Comparison of ENCODE assay signal across 8 cellular contexts in genomic region chr3:23915537-23916108, GRCh38. TPM values are rescaled to one million over a fixed set of nuclear protein-coding genes. Genes with fewer than 3 reads are reported as not detected.
DNase-seq lines count a peak whose midpoint lies in the region; ATAC-seq and TF ChIP-seq lines count a peak whose summit lies in the region.

No MANE protein-coding gene starts in this region.

- H3K27ac ChIP-seq in PC-9 (peak overlapping the region; percentile 84), neuronal stem cell (replicated peaks; ENCODE audit: low read length) (no peak overlapping the region)

- peak overlapping the region; percentile 90 for H3K4me2 ChIP-seq in PC-9
- peak overlapping the region; percentile 37 for H3K4me2 ChIP-seq in neuronal stem cell (ENCODE audit: insufficient read depth, low read length, poor library complexity, severe bottlenecking)

- H3K4me3 ChIP-seq in PC-9 (peak overlapping the region; percentile 91), neuronal stem cell (ENCODE audit: low read length in 2 of 2) (peak overlapping the region; percentile 71 to 73)

- H2BK12ac ChIP-seq in neuronal stem cell (ENCODE audit: low read length), result no peak overlapping the region

- no CpG with 5 or more reads among the region's 7 CpGs for WGBS in neuronal stem cell (ENCODE audit: extremely low coverage in 2 of 2, insufficient read length in 2 of 2, insufficient replicate concordance in 1 of 2), 2 donors

- peaks cover 46% of the 10 kb centered on the region for H3K36me3 Mint-ChIP-seq in effector memory CD8-positive, alpha-beta T cell (ENCODE audit: insufficient read depth)

- H3K4me1 ChIP-seq in PC-9 (replicated peaks; ENCODE audit: insufficient read depth) (peaks cover 47% of the 10 kb centered on the region), neuronal stem cell (ENCODE audit: control insufficient read depth in 2 of 2, insufficient read depth in 1 of 2, low read depth in 1 of 2, low read length in 2 of 2) (peaks cover 5 to 17% of the 10 kb centered on the region in 2 donors)

- H3F3A ChIP-seq in PC-9 (ENCODE audit: insufficient read depth, low read depth), result peaks cover 35% of the 10 kb centered on the region

- H2AFZ ChIP-seq in PC-9 (peak overlapping the region; percentile 89), neuronal stem cell (ENCODE audit: low read length) (peak overlapping the region; percentile 92)

- no peak overlapping the region for H2BK120ac ChIP-seq in neuronal stem cell (ENCODE audit: low read depth, low read length)

- no peaks in the 10 kb centered on the region for H3K9me3 Mint-ChIP-seq in effector memory CD8-positive, alpha-beta T cell

- peaks cover 35 to 44% of the 10 kb centered on the region in 2 donors for H3K4me1 Mint-ChIP-seq in effector memory CD8-positive, alpha-beta T cell (ENCODE audit: low read depth in 2 of 2)

- H3K36me3 ChIP-seq in PC-9 (ENCODE audit: low read depth) (peaks cover 33% of the 10 kb centered on the region), neuronal stem cell (replicated peaks in 1 of 2; ENCODE audit: control insufficient read depth in 2 of 2, insufficient read depth in 2 of 2, low read length in 2 of 2) (peaks cover 15 to 40% of the 10 kb centered on the region in 2 donors)

- H3K9me2 ChIP-seq in PC-9 (ENCODE audit: insufficient read depth), result no peaks in the 10 kb centered on the region; the same call in 1 of the 2 replicates

- H4K91ac ChIP-seq in neuronal stem cell (ENCODE audit: low read depth, low read length, poor library complexity), result no peak overlapping the region

- BruUV-seq in PC-9 (replicated peaks; lab: Mats Ljungman, UMichigan), result no TSS peak

- DNase-seq in SIG-M5 treated with dmso at 0.1 percent for 504 hours (lab: John Stamatoyannopoulos, UW; ENCODE audit: unreplicated experiment) (peak; percentile 27), SIG-M5 (lab: John Stamatoyannopoulos, UW) (no peak), PC-9 (no peak), neuronal stem cell (ENCODE audit: low spot score) (no peak), GM10266 (ENCODE audit: extremely low spot score) (no peak)
- DNase-seq in effector memory CD8-positive, alpha-beta T cell, result no peak
- no peak for DNase-seq in central memory CD4-positive, alpha-beta T cell

- H3K9me3 ChIP-seq in PC-9 (ENCODE audit: insufficient read depth, low read depth) (no peaks in the 10 kb centered on the region), neuronal stem cell (replicated peaks in 1 of 2; ENCODE audit: control insufficient read depth in 2 of 2, insufficient read depth in 1 of 2, low read depth in 1 of 2, low read length in 2 of 2) (peaks cover 0 to 5% of the 10 kb centered on the region in 2 donors)

- H4K20me1 ChIP-seq in PC-9 (ENCODE audit: insufficient read depth), result peaks cover 30% of the 10 kb centered on the region

- H3K9ac ChIP-seq in neuronal stem cell (ENCODE audit: low read depth, low read length, poor library complexity), result no peak overlapping the region

- H3K18ac ChIP-seq in neuronal stem cell (ENCODE audit: low read length), result no peak overlapping the region

- H3K4ac ChIP-seq in neuronal stem cell (ENCODE audit: low read length), result no peak overlapping the region

- H2BK5ac ChIP-seq in neuronal stem cell (ENCODE audit: low read length), result no peak overlapping the region

- POLR2A ChIA-PET in PC-9 (lab: Charles Lee; ENCODE audit: unreplicated experiment), result no interaction called here

- H3K14ac ChIP-seq in neuronal stem cell (ENCODE audit: low read length), result no peak overlapping the region

- no peaks in the 10 kb centered on the region for H3K27me3 Mint-ChIP-seq in effector memory CD8-positive, alpha-beta T cell

- H3K27me3 ChIP-seq in PC-9 (ENCODE audit: insufficient read depth, low read depth), result no peaks in the 10 kb centered on the region
- no peaks in the 10 kb centered on the region for H3K27me3 ChIP-seq in neuronal stem cell (ENCODE audit: control insufficient read depth in 3 of 3, insufficient read depth in 3 of 3, low read depth in 1 of 3, low read length in 3 of 3)

- peak overlapping the region; percentile 98 to 99 for H3K4me3 Mint-ChIP-seq in effector memory CD8-positive, alpha-beta T cell

- H3K79me2 ChIP-seq in PC-9 (ENCODE audit: low read depth), result peaks cover 87% of the 10 kb centered on the region

- intact Hi-C loops in PC-9 (cut with micrococcal nuclease; ENCODE audit: unreplicated experiment), result loop anchor here (10.0 kb wide), 1 partner anchor 319 kb away; no protein-coding TSS in a partner anchor

- no peak overlapping the region for H4K8ac ChIP-seq in neuronal stem cell (ENCODE audit: low read depth, low read length)

- peaks cover 10% of the 10 kb centered on the region for H3K79me1 ChIP-seq in neuronal stem cell (ENCODE audit: low read depth, low read length)

- peak overlapping the region in 1 of 2 donors; percentile 98 for H3K27ac Mint-ChIP-seq in effector memory CD8-positive, alpha-beta T cell

- no peak for ATAC-seq in effector memory CD8-positive, alpha-beta T cell (replicated peaks)
- no peak for ATAC-seq in HG02798 (IDR thresholded peaks at IDR 0.05; ENCODE audit: poor library complexity, unreplicated experiment)

- no peak for TF ChIP-seq CTCF in PC-9 (conservative IDR thresholded peaks at IDR 0.05)
- TF ChIP-seq CTCF in GM10266 (IDR thresholded peaks at IDR 0.05; ENCODE audit: control insufficient read depth, insufficient read depth, low read depth, missing control alignments), result no peak

- no peak overlapping the region for H2BK15ac ChIP-seq in neuronal stem cell (ENCODE audit: low read length)

- no peak overlapping the region for H2AK5ac ChIP-seq in neuronal stem cell (ENCODE audit: low read depth, low read length)

- CTCF ChIA-PET in PC-9 (lab: Charles Lee), result interaction anchor here (0.5 kb wide), 1 partner anchor 103 kb away, joined by 3 read pairs; no protein-coding TSS in a partner anchor

- H3K23ac ChIP-seq in neuronal stem cell (ENCODE audit: low read depth, low read length, poor library complexity), result no peak overlapping the region

RNA-seq across cellular contexts. Expression of gene NKIRAS1, which starts 1.2 kb away (rescaled TPM):
- total RNA-seq in PC-9 (2021), result 8.6 and 12.6 TPM in 2 replicates
- polyA plus RNA-seq in neuronal stem cell (2013, experiment 1 of 2), result 7.9 TPM
- polyA plus RNA-seq in neuronal stem cell (2013, experiment 2 of 2), result 8.2 TPM

RNA-seq across cellular contexts. Expression of gene RPL15, which starts 1.3 kb away (rescaled TPM):
- 1,784 and 1,876 TPM in 2 replicates for total RNA-seq in PC-9 (2021)
- polyA plus RNA-seq in neuronal stem cell (2013, experiment 1 of 2), result 4,302 TPM
- polyA plus RNA-seq in neuronal stem cell (2013, experiment 2 of 2), result 4,254 TPM

RNA-seq across cellular contexts. Expression of gene NR1D2, which starts 29.5 kb away (rescaled TPM):
- total RNA-seq in PC-9 (2021), result 53.9 and 66.0 TPM in 2 replicates
- 20.8 TPM for polyA plus RNA-seq in neuronal stem cell (2013, experiment 1 of 2)
- 20.8 TPM for polyA plus RNA-seq in neuronal stem cell (2013, experiment 2 of 2)
